In the genomic region with DNA sequence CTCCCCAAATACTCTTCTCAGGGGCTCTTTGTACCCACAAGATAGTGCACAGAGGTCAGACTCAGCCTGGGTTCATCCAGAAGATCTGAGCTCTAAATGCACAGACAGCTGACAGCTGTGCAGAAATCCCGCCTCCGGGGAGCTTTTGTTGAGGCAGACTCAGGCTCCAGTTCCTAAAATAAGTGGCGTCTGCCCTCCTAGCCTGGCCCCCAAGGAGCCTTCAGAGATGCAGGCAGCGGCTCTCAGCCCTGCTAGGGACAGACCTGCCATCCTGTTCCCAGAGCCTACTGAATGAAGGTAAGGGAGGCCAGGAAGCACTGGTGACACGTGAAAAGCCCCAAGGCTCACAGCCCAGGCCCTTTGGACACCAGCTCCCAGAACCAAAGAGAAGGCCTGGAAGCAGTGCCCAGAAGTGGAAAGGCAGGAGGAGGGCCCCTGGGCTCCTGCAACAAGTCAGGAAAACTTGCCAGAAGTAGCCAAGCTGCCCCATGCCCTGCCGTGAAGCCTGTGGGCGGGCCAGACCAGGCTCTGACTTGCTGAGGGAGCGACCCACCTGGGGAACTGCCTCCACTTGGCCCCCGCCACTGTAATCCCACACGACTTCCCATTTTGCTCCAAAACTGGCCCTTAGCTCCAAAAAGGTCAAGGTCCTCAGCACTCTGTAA, we compare ENCODE assay signal across 15 cellular contexts. TPM values are rescaled to one million over a fixed set of nuclear protein-coding genes. Genes with fewer than 3 reads are reported as not detected.
A peak's percentile ranks its signal among the peaks of the same experiment; 100 is the strongest.
DNase-seq lines count a peak whose midpoint lies in the region; ATAC-seq, FAIRE-seq and TF ChIP-seq lines count a peak whose summit lies in the region.
"Had no signal": no experiment of that assay in that cellular context is flagged by ENCODE, and none has a peak within 500 bp of the region (broad histone marks: within the 10 kb centered on the region; RNA-seq: fewer than 3 reads in every experiment).

No MANE protein-coding gene starts in this region.

- no peaks in the 10 kb centered on the region for H3K27me3 Mint-ChIP-seq in naive thymus-derived CD8-positive, alpha-beta T cell
- H3K27me3 Mint-ChIP-seq: naive thymus-derived CD4-positive, alpha-beta T cell had no signal

- H3K4me1 ChIP-seq in left ventricle myocardium inferior (peaks cover 97% of the 10 kb centered on the region), prostate gland (replicated peaks) (peaks cover 7% of the 10 kb centered on the region)

- H3K27ac ChIP-seq in AG04450 (ENCODE audit: low read depth, low read length) (peak overlapping the region; percentile 31), left ventricle myocardium inferior (replicated peaks) (peak overlapping the region; percentile 89), prostate gland (peak overlapping the region; percentile 48 to 53)

- TF ChIP-seq POLR2A in prostate gland (IDR thresholded peaks at IDR 0.05): no peak

- H3K4me1 Mint-ChIP-seq in naive thymus-derived CD8-positive, alpha-beta T cell: peaks cover 4 to 13% (median 7%) of the 10 kb centered on the region in 4 donors

- in situ Hi-C loops in GM13977 (cut with MboI; ENCODE audit: low pct_unique_long_range_greater_than_20kb, low sequenced_read_pairs, unreplicated experiment): no loop called here

- H3K36me3 Mint-ChIP-seq in naive thymus-derived CD8-positive, alpha-beta T cell: peaks cover 0 to 56% (median 6%) of the 10 kb centered on the region in 3 donors

- 49% methylated on average over 10 of the region's 10 CpGs for whole genome bisulfite sequencing in prostate gland

- H3K9me3 Mint-ChIP-seq in naive thymus-derived CD8-positive, alpha-beta T cell: no peaks in the 10 kb centered on the region
- H3K9me3 Mint-ChIP-seq: activated T-cell treated with anti-CD3 and anti-CD28 coated beads, Interleukin-2, amount 50 U/mL, for 4 hours; naive thymus-derived CD4-positive, alpha-beta T cell had no signal

- H3K9me3 ChIP-seq in AG04450 (ENCODE audit: control insufficient read depth, insufficient read depth, low read length) (no peaks in the 10 kb centered on the region; the same call in 1 of the 2 replicates), left ventricle myocardium inferior (replicated peaks) (no peaks in the 10 kb centered on the region), prostate gland (no peaks in the 10 kb centered on the region)

- H3K27ac Mint-ChIP-seq in naive thymus-derived CD8-positive, alpha-beta T cell: peak overlapping the region in 4 of 10 donors; percentile 16 to 87 (median 47)

- no peak for ATAC-seq in HG02852 (IDR thresholded peaks at IDR 0.05; ENCODE audit: unreplicated experiment)
- ATAC-seq in naive thymus-derived CD8-positive, alpha-beta T cell: no peak
- ATAC-seq: activated CD4-positive, CD25-positive, alpha-beta regulatory T cell treated with anti-CD3 and anti-CD28 coated beads, Interleukin-2, amount 50 U/mL, for 24 hours; activated T-cell treated with anti-CD3 and anti-CD28 coated beads, Interleukin-2, amount 50 U/mL, for 4 hours; HCT116; naive thymus-derived CD4-positive, alpha-beta T cell had no signal

- no peaks in the 10 kb centered on the region for H3K27me3 ChIP-seq in AG04450 (ENCODE audit: control insufficient read depth, insufficient read depth, low read length)
- no peaks in the 10 kb centered on the region for H3K27me3 ChIP-seq in left ventricle myocardium inferior (ENCODE audit: low read depth)
- no peaks in the 10 kb centered on the region for H3K27me3 ChIP-seq in prostate gland (replicated peaks; ENCODE audit: insufficient read depth)

- POLR2A ChIA-PET in AG04450 (lab: Yijun Ruan, JAX): interaction anchor here (1.1 kb wide), 1 partner anchor 106 kb away, joined by 3 read pairs; the partner anchor contains the start of gene PACSIN2
- POLR2A ChIA-PET in naive thymus-derived CD8-positive, alpha-beta T cell (lab: Charles Lee): no interaction called here

- TF ChIP-seq CTCF in AG04450 (IDR thresholded peaks at IDR 0.05; ENCODE audit: low read depth, low read length) (no peak), left ventricle myocardium inferior (IDR thresholded peaks at IDR 0.05; ENCODE audit: borderline replicate concordance) (no peak), prostate gland (IDR thresholded peaks at IDR 0.05) (no peak), GM13977 (IDR thresholded peaks at IDR 0.05; ENCODE audit: extremely low read depth, insufficient read depth, missing control alignments) (no peak)

- H3K4me3 ChIP-seq in AG04450 (ENCODE audit: low read depth, low read length) (no peak overlapping the region), left ventricle myocardium inferior (no peak overlapping the region), prostate gland (no peak overlapping the region)

- FAIRE-seq in HTR-8/SVneo (lab: Jason Lieb, UNC): no peak
- FAIRE-seq: islet of Langerhans had no signal

- no peak for DNase-seq in AG04450 (ENCODE audit: low read depth, low spot score)
- DNase-seq in NCI-H2171 treated with DMSO at 0.1 percent for 48 hours (lab: John Stamatoyannopoulos, UW): peak; percentile 73
- DNase-seq in left ventricle myocardium inferior: no peak
- DNase-seq in prostate gland (ENCODE audit: low spot score): no peak
- DNase-seq in GM13977 (ENCODE audit: low spot score): no peak
- DNase-seq in HTR-8/SVneo (ENCODE audit: insufficient read length, low spot score): no peak
- DNase-seq in naive thymus-derived CD8-positive, alpha-beta T cell: no peak
- DNase-seq: activated T-cell treated with anti-CD3 and anti-CD28 coated beads, Interleukin-2, amount 50 U/mL, for 4 hours; amniotic stem cell; DMS153; naive thymus-derived CD4-positive, alpha-beta T cell had no signal

- no peak overlapping the region for H3K4me3 Mint-ChIP-seq in naive thymus-derived CD8-positive, alpha-beta T cell
- H3K4me3 Mint-ChIP-seq: activated T-cell treated with anti-CD3 and anti-CD28 coated beads, Interleukin-2, amount 50 U/mL, for 4 hours; naive thymus-derived CD4-positive, alpha-beta T cell had no signal

- CTCF ChIA-PET in AG04450 (lab: Charles Lee): interaction anchor here (0.6 to 1.5 kb wide), 2 partner anchors 17 to 125 kb away, joined by 3 to 4 read pairs; no protein-coding TSS in a partner anchor

- intact Hi-C loops in left ventricle myocardium inferior (cut with micrococcal nuclease): no loop called here
- intact Hi-C loops in prostate gland (cut with DNase I): no loop called here

- H3K36me3 ChIP-seq in left ventricle myocardium inferior (peaks cover 8% of the 10 kb centered on the region), prostate gland (no peaks in the 10 kb centered on the region)

RNA-seq across cellular contexts. Expression of gene ARFGAP3, which starts 51.1 kb away (rescaled TPM):
- 54.2 and 69.4 TPM in 2 replicates for polyA plus RNA-seq in AG04450 (2011; rRNA removed)
- 39.8 and 42.8 TPM in 2 replicates for polyA minus RNA-seq in AG04450 (2011; rRNA and poly(A)+ RNA removed)
- total RNA-seq in left ventricle myocardium inferior (26.9 TPM), prostate gland (100 to 1,000 TPM in 1 of 2 donors, 10 to 100 TPM in 1; 92.9 to 127 TPM)
- total RNA-seq in naive thymus-derived CD8-positive, alpha-beta T cell: 10 to 100 TPM; 32.9 to 34.1 TPM
- 10 to 100 TPM; 22.3 to 44.7 (median 25.1) TPM for polyA plus RNA-seq in naive thymus-derived CD8-positive, alpha-beta T cell

Comparison
In these comparisons a context has a peak if more than half of its experiments do, and no peak if none do; other contexts are left out.
1. H3K27ac ChIP-seq: peak in every context shown above with its lines; median percentile 89 in left ventricle myocardium inferior; 50 in prostate gland; 31 in AG04450.